1 cellular context compared by ENCODE assay signal in the genomic region with DNA sequence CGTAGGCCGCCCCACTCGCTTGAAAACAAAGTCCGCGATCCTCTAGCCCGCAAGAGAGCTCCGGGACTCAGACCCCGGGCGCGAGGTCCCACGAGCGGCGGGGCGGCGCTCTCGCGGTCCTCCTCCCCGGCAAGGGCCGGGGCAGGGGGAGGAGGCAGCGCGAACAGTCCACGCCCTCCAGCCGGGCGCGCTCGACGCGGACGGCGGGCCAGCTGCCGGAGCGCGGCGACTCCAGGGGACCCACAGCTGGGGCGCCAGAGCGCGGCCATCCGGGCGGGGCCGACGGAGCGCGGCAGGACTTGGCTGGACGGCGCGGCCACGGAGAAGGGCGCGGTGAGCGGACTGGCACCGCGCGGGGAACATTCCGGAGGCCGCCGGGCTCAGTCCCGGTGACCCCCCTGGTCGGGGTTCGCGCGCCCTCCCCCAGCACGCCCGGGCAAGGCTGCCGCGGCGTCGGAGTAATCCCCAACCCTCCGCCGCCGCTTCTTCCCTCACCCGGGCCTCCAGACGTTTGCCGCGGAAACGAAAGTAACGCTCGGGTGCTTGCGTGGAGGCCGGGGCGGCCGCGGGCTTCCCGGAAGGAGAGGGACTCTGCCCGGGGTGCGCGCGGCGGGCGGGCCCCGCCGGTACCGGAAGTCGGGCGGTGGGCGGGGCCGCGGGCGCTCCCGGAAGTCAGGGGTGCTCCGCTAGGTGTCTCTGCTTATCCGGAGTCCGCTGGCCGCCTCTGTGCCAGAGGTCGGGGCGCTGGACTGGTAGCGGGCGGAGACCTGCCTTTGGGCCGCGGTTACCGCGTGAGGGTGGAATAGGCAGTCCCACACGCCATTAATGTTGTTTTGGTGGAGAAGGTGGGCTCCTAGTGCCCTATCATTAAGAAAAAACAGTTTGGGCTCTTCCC.
TF ChIP-seq lines count a peak whose summit lies in the region.

Gene RIPK1 (plus strand): TSS at position 166 of the 895 bp plus-strand sequence. CDS start 8,330 bp downstream, outside the sequence.

TF ChIP-seq in HepG2, 621 proteins besides CTCF, POLR2A, EP300 and RAD21 (continued from another document and continues in another):
- TF ChIP-seq PRDM4 (CRISPR knock-in tag; IDR thresholded peaks at IDR 0.05; ENCODE audit: borderline replicate concordance): no peak
- 0 out of 2 replicates have a peak, but pooled peaks have one; percentile 51 for TF ChIP-seq ZBTB7A (CRISPR knock-in tag; IDR thresholded peaks at IDR 0.05)
- TF ChIP-seq, protein P1, sequence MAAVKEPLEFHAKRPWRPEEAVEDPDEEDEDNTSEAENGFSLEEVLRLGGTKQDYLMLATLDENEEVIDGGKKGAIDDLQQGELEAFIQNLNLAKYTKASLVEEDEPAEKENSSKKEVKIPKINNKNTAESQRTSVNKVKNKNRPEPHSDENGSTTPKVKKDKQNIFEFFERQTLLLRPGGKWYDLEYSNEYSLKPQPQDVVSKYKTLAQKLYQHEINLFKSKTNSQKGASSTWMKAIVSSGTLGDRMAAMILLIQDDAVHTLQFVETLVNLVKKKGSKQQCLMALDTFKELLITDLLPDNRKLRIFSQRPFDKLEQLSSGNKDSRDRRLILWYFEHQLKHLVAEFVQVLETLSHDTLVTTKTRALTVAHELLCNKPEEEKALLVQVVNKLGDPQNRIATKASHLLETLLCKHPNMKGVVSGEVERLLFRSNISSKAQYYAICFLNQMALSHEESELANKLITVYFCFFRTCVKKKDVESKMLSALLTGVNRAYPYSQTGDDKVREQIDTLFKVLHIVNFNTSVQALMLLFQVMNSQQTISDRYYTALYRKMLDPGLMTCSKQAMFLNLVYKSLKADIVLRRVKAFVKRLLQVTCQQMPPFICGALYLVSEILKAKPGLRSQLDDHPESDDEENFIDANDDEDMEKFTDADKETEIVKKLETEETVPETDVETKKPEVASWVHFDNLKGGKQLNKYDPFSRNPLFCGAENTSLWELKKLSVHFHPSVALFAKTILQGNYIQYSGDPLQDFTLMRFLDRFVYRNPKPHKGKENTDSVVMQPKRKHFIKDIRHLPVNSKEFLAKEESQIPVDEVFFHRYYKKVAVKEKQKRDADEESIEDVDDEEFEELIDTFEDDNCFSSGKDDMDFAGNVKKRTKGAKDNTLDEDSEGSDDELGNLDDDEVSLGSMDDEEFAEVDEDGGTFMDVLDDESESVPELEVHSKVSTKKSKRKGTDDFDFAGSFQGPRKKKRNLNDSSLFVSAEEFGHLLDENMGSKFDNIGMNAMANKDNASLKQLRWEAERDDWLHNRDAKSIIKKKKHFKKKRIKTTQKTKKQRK (IDR thresholded peaks at IDR 0.05; ENCODE audit: low read length): no peak
- TF ChIP-seq, protein P2, sequence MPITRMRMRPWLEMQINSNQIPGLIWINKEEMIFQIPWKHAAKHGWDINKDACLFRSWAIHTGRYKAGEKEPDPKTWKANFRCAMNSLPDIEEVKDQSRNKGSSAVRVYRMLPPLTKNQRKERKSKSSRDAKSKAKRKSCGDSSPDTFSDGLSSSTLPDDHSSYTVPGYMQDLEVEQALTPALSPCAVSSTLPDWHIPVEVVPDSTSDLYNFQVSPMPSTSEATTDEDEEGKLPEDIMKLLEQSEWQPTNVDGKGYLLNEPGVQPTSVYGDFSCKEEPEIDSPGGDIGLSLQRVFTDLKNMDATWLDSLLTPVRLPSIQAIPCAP (CRISPR knock-in tag; IDR thresholded peaks at IDR 0.05; ENCODE audit: low read depth): no peak; the same call in 1 of the 2 replicates
- TF ChIP-seq SRY (CRISPR knock-in tag; IDR thresholded peaks at IDR 0.05): peak; percentile 95
- TF ChIP-seq, protein P3, sequence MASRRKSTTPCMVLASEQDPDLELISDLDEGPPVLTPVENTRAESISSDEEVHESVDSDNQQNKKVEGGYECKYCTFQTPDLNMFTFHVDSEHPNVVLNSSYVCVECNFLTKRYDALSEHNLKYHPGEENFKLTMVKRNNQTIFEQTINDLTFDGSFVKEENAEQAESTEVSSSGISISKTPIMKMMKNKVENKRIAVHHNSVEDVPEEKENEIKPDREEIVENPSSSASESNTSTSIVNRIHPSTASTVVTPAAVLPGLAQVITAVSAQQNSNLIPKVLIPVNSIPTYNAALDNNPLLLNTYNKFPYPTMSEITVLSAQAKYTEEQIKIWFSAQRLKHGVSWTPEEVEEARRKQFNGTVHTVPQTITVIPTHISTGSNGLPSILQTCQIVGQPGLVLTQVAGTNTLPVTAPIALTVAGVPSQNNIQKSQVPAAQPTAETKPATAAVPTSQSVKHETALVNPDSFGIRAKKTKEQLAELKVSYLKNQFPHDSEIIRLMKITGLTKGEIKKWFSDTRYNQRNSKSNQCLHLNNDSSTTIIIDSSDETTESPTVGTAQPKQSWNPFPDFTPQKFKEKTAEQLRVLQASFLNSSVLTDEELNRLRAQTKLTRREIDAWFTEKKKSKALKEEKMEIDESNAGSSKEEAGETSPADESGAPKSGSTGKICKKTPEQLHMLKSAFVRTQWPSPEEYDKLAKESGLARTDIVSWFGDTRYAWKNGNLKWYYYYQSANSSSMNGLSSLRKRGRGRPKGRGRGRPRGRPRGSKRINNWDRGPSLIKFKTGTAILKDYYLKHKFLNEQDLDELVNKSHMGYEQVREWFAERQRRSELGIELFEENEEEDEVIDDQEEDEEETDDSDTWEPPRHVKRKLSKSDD (CRISPR knock-in tag; IDR thresholded peaks at IDR 0.05; ENCODE audit: low read depth): peak; percentile 23; the same call in 1 of the 2 replicates
- no peak for TF ChIP-seq SMARCE1 (IDR thresholded peaks at IDR 0.05; ENCODE audit: borderline replicate concordance)
- TF ChIP-seq NCOA5 (CRISPR knock-in tag; IDR thresholded peaks at IDR 0.05): no peak
- TF ChIP-seq PAWR (CRISPR knock-in tag; IDR thresholded peaks at IDR 0.05; ENCODE audit: borderline replicate concordance): no peak
- TF ChIP-seq ZNF687 (CRISPR knock-in tag; IDR thresholded peaks at IDR 0.05): peak; percentile 93; the same call in 1 of the 2 replicates
- TF ChIP-seq, protein P4, sequence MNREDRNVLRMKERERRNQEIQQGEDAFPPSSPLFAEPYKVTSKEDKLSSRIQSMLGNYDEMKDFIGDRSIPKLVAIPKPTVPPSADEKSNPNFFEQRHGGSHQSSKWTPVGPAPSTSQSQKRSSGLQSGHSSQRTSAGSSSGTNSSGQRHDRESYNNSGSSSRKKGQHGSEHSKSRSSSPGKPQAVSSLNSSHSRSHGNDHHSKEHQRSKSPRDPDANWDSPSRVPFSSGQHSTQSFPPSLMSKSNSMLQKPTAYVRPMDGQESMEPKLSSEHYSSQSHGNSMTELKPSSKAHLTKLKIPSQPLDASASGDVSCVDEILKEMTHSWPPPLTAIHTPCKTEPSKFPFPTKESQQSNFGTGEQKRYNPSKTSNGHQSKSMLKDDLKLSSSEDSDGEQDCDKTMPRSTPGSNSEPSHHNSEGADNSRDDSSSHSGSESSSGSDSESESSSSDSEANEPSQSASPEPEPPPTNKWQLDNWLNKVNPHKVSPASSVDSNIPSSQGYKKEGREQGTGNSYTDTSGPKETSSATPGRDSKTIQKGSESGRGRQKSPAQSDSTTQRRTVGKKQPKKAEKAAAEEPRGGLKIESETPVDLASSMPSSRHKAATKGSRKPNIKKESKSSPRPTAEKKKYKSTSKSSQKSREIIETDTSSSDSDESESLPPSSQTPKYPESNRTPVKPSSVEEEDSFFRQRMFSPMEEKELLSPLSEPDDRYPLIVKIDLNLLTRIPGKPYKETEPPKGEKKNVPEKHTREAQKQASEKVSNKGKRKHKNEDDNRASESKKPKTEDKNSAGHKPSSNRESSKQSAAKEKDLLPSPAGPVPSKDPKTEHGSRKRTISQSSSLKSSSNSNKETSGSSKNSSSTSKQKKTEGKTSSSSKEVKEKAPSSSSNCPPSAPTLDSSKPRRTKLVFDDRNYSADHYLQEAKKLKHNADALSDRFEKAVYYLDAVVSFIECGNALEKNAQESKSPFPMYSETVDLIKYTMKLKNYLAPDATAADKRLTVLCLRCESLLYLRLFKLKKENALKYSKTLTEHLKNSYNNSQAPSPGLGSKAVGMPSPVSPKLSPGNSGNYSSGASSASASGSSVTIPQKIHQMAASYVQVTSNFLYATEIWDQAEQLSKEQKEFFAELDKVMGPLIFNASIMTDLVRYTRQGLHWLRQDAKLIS (CRISPR knock-in tag; IDR thresholded peaks at IDR 0.05): no peak
- TF ChIP-seq MTA3 (CRISPR knock-in tag; IDR thresholded peaks at IDR 0.05): no peak
- no peak for TF ChIP-seq ZNF296 (CRISPR knock-in tag; conservative IDR thresholded peaks at IDR 0.05)
- TF ChIP-seq, protein P5, sequence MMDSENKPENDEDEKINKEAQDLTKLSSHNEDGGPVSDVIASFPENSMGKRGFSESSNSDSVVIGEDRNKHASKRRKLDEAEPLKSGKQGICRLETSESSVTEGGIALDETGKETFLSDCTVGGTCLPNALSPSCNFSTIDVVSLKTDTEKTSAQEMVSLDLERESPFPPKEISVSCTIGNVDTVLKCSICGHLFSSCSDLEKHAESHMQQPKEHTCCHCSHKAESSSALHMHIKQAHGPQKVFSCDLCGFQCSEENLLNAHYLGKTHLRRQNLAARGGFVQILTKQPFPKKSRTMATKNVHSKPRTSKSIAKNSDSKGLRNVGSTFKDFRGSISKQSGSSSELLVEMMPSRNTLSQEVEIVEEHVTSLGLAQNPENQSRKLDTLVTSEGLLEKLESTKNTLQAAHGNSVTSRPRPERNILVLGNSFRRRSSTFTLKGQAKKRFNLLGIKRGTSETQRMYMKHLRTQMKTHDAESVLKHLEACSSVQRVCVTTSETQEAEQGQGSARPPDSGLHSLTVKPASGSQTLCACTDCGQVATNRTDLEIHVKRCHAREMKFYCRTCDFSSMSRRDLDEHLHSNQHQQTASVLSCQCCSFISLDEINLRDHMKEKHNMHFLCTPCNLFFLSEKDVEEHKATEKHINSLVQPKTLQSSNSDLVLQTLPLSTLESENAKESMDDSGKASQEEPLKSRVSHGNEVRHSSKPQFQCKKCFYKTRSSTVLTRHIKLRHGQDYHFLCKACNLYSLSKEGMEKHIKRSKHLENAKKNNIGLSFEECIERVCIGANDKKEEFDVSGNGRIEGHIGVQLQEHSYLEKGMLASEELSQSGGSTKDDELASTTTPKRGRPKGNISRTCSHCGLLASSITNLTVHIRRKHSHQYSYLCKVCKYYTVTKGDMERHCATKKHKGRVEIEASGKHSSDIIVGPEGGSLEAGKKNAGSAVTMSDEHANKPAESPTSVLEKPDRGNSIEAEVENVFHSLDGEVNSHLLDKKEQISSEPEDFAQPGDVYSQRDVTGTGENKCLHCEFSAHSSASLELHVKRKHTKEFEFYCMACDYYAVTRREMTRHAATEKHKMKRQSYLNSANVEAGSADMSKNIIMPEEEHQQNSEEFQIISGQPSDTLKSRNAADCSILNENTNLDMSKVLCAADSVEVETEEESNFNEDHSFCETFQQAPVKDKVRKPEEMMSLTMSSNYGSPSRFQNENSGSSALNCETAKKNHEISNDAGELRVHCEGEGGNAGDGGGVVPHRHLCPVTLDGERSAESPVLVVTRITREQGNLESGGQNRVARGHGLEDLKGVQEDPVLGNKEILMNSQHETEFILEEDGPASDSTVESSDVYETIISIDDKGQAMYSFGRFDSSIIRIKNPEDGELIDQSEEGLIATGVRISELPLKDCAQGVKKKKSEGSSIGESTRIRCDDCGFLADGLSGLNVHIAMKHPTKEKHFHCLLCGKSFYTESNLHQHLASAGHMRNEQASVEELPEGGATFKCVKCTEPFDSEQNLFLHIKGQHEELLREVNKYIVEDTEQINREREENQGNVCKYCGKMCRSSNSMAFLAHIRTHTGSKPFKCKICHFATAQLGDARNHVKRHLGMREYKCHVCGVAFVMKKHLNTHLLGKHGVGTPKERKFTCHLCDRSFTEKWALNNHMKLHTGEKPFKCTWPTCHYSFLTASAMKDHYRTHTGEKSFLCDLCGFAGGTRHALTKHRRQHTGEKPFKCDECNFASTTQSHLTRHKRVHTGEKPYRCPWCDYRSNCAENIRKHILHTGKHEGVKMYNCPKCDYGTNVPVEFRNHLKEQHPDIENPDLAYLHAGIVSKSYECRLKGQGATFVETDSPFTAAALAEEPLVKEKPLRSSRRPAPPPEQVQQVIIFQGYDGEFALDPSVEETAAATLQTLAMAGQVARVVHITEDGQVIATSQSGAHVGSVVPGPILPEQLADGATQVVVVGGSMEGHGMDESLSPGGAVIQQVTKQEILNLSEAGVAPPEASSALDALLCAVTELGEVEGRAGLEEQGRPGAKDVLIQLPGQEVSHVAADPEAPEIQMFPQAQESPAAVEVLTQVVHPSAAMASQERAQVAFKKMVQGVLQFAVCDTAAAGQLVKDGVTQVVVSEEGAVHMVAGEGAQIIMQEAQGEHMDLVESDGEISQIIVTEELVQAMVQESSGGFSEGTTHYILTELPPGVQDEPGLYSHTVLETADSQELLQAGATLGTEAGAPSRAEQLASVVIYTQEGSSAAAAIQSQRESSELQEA (CRISPR knock-in tag; IDR thresholded peaks at IDR 0.05; ENCODE audit: not compliant biosample characterization): peak; percentile 93
